In the genomic region with DNA sequence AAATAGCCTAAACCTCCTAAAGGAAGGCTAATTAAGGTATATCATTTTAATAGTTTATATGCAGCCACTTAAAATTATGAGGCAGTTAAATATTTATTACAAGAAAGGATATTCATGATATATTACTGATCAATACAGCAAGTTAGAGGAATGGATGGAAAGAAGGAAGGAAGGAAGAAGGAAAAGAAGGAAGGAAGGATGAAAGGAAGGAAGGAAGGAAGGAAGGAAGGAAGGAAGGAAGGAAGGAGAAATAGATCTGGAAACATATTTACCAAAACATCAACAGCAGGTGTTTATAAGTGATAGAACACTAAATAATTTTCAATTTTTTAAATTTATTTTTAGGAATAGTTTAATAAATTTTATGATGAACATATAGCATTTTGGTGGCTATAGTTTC, we compare ENCODE assay signal across 33 cellular contexts.
"Had no signal": no experiment of that assay in that cellular context is flagged by ENCODE, and none has a peak within 500 bp of the region (broad histone marks: within the 10 kb centered on the region; RNA-seq: fewer than 3 reads in every experiment).

No MANE protein-coding gene starts in this region.

- H3K27ac Mint-ChIP-seq: activated CD8-positive, alpha-beta T cell treated with anti-CD3 and anti-CD28 coated beads, Interleukin-2, amount 10 ng/mL, durations not matched to agents 7 days and 5 days; activated naive CD4-positive, alpha-beta T cell treated with anti-CD3 and anti-CD28 coated beads, Interleukin-2, amount 50 U/mL, for 24 hours; activated naive CD8-positive, alpha-beta T cell treated with anti-CD3 and anti-CD28 coated beads, Interleukin-2, amount 10 ng/mL, durations not matched to agents 7 days and 5 days; activated T-cell treated with anti-CD3 and anti-CD28 coated beads, Interleukin-2, amount 50 U/mL, for 24 hours; activated T-helper 2 cell treated with anti-CD3 and anti-CD28 coated beads, Interferon-gamma antibody, Interleukin-2, Interleukin-4, amounts not matched to agents 10 μg/mL and 5 μg/mL and 100 μg/mL, durations not matched to agents 14 hours and 24 hours and 36 hours had no signal

- H3K27me3 Mint-ChIP-seq: activated naive CD4-positive, alpha-beta T cell treated with anti-CD3 and anti-CD28 coated beads, Interleukin-2, amount 50 U/mL, for 24 hours; activated T-cell treated with anti-CD3 and anti-CD28 coated beads, Interleukin-2, amount 50 U/mL, for 24 hours had no signal

- ATAC-seq: activated CD8-positive, alpha-beta T cell treated with anti-CD3 and anti-CD28 coated beads, Interleukin-2, amount 10 ng/mL, durations not matched to agents 7 days and 5 days; PC-3; Right ventricle myocardium inferior had no signal

- H3K27me3 ChIP-seq: ascending aorta, breast epithelium had no signal

- H3K9me3 ChIP-seq: ascending aorta, breast epithelium had no signal

- H3K9me3 Mint-ChIP-seq: activated naive CD4-positive, alpha-beta T cell treated with anti-CD3 and anti-CD28 coated beads, Interleukin-2, amount 50 U/mL, for 24 hours; activated naive CD8-positive, alpha-beta T cell treated with anti-CD3 and anti-CD28 coated beads, Interleukin-2, amount 10 ng/mL, durations not matched to agents 7 days and 5 days; activated T-cell treated with anti-CD3 and anti-CD28 coated beads, Interleukin-2, amount 50 U/mL, for 24 hours; activated T-helper 2 cell treated with anti-CD3 and anti-CD28 coated beads, Interferon-gamma antibody, Interleukin-2, Interleukin-4, amounts not matched to agents 10 μg/mL and 5 μg/mL and 100 μg/mL, durations not matched to agents 14 hours and 24 hours and 36 hours had no signal

- H3K36me3 ChIP-seq: ascending aorta, breast epithelium, WERI-Rb-1 had no signal

- H3K4me3 Mint-ChIP-seq: activated CD8-positive, alpha-beta T cell treated with anti-CD3 and anti-CD28 coated beads, Interleukin-2, amount 10 ng/mL, durations not matched to agents 7 days and 5 days; activated naive CD4-positive, alpha-beta T cell treated with anti-CD3 and anti-CD28 coated beads, Interleukin-2, amount 50 U/mL, for 24 hours; activated naive CD8-positive, alpha-beta T cell treated with anti-CD3 and anti-CD28 coated beads, Interleukin-2, amount 10 ng/mL, durations not matched to agents 7 days and 5 days; activated T-cell treated with anti-CD3 and anti-CD28 coated beads, Interleukin-2, amount 50 U/mL, for 24 hours had no signal

- H3K4me3 ChIP-seq: ascending aorta, breast epithelium had no signal

- H3K36me3 Mint-ChIP-seq: activated naive CD4-positive, alpha-beta T cell treated with anti-CD3 and anti-CD28 coated beads, Interleukin-2, amount 50 U/mL, for 24 hours; activated naive CD8-positive, alpha-beta T cell treated with anti-CD3 and anti-CD28 coated beads, Interleukin-2, amount 10 ng/mL, durations not matched to agents 7 days and 5 days had no signal

- H3K4me1 ChIP-seq: breast epithelium had no signal

- DNase-seq: activated CD4-positive, alpha-beta T cell treated with anti-CD3 and anti-CD28 coated beads for 1 hour; activated CD4-positive, alpha-beta T cell treated with anti-CD3 and anti-CD28 coated beads for 48 hours; activated CD4-positive, alpha-beta T cell treated with anti-CD3 and anti-CD28 coated beads, Interleukin-2, amount 50 U/mL, for 48 hours; activated CD4-positive, CD25-positive, alpha-beta regulatory T cell; activated CD8-positive, alpha-beta T cell treated with anti-CD3 and anti-CD28 coated beads, Interleukin-2, amount 10 ng/mL, durations not matched to agents 7 days and 5 days; activated gamma-delta T cell; activated naive CD4-positive, alpha-beta T cell treated with Interleukin-2 at 50 U/mL for 16 hours; activated naive CD8-positive, alpha-beta T cell treated with anti-CD3 and anti-CD28 coated beads, Interleukin-2, amount 10 ng/mL, durations not matched to agents 7 days and 5 days; activated T-cell treated with anti-CD3 and anti-CD28 coated beads, Interleukin-2, amount 50 U/mL, for 24 hours; amygdala; NCI-H1048; NCI-H1105 treated with DMSO at 0.1 percent for 48 hours; NCI-H1436; NCI-H1694; NCI-H1930; NCI-H2081 treated with DMSO at 0.1 percent for 48 hours; NCI-H345; NCI-H510A; NCI-H526; NCI-H748 treated with DMSO at 0.1 percent for 48 hours; NK-92 treated with Interleukin-12 subunit alpha and Interleukin-12 subunit beta, amount 100 ng/mL, for 24 hours; PC-3; SIG-M5; SW 1271; T-helper 1 cell; T1000; WERI-Rb-1 had no signal

- H3K4me1 Mint-ChIP-seq: activated naive CD4-positive, alpha-beta T cell treated with anti-CD3 and anti-CD28 coated beads, Interleukin-2, amount 50 U/mL, for 24 hours; activated naive CD8-positive, alpha-beta T cell treated with anti-CD3 and anti-CD28 coated beads, Interleukin-2, amount 10 ng/mL, durations not matched to agents 7 days and 5 days had no signal

- H3K27ac ChIP-seq: ascending aorta, breast epithelium, RWPE1, WERI-Rb-1 had no signal
